ENCODE assay signal across 9 cellular contexts in the genomic region with DNA sequence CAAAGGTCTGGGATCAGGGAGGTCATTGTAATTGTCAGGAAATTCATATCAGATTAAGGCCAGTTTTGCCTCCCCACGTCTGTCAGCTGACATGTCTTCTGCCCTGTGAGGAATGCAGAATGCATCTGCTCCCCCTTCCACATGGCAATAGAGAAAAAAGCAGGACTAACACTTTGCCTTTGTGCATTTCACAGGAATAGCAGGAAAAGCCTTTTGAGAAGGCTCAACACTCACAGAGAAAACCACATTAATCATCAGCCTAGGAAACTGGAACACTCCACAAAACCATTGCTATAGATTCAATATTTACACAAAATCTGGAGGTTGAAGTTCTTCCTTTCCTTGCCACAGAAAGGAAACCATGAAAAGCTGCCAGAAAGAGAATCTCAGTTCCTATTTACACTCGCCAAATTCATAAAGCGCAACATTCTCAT.
DNase-seq lines count a peak whose midpoint lies in the region; ATAC-seq and TF ChIP-seq lines count a peak whose summit lies in the region.
"Had no signal": no experiment of that assay in that cellular context is flagged by ENCODE, and none has a peak within 500 bp of the region (broad histone marks: within the 10 kb centered on the region; RNA-seq: fewer than 3 reads in every experiment).

No MANE protein-coding gene starts in this region.

- H3K27me3 Mint-ChIP-seq in endothelial cell (ENCODE audit: unreplicated experiment): peaks cover 3% of the 10 kb centered on the region

- no peaks in the 10 kb centered on the region for H3K36me3 ChIP-seq in BLaER1
- H3K36me3 ChIP-seq in Karpas-422 (ENCODE audit: insufficient read depth, low read length): no peaks in the 10 kb centered on the region
- H3K36me3 ChIP-seq in gastrocnemius medialis: no peaks in the 10 kb centered on the region
- H3K36me3 ChIP-seq in prostate gland: no peaks in the 10 kb centered on the region

- H3K9me3 ChIP-seq in BLaER1 (no peaks in the 10 kb centered on the region), Karpas-422 (ENCODE audit: low read length) (no peaks in the 10 kb centered on the region), gastrocnemius medialis (no peaks in the 10 kb centered on the region), prostate gland (no peaks in the 10 kb centered on the region)

- no peak overlapping the region for H3K4me3 ChIP-seq in BLaER1
- H3K4me3 ChIP-seq in Karpas-422 (ENCODE audit: low read length): no peak overlapping the region
- no peak overlapping the region for H3K4me3 ChIP-seq in gastrocnemius medialis
- H3K4me3 ChIP-seq in prostate gland: no peak overlapping the region

- H3K36me3 Mint-ChIP-seq in endothelial cell (ENCODE audit: low read depth, unreplicated experiment): no peaks in the 10 kb centered on the region
- H3K36me3 Mint-ChIP-seq: CD8-positive, alpha-beta memory T cell had no signal

- peak overlapping the region; percentile 41 for H3K27ac Mint-ChIP-seq in endothelial cell (ENCODE audit: unreplicated experiment)
- H3K27ac Mint-ChIP-seq: CD8-positive, alpha-beta memory T cell had no signal

- no peaks in the 10 kb centered on the region for H3K9me3 Mint-ChIP-seq in endothelial cell (ENCODE audit: unreplicated experiment)
- H3K9me3 Mint-ChIP-seq: CD8-positive, alpha-beta memory T cell had no signal

- WGBS in prostate gland: 49% methylated on average over 3 of the region's 3 CpGs

- H3K79me2 ChIP-seq in Karpas-422 (ENCODE audit: low read length): no peaks in the 10 kb centered on the region

- DNase-seq in endothelial cell (ENCODE audit: low spot score) (no peak), NCI-H526 (lab: John Stamatoyannopoulos, UW) (no peak), Karpas-422 (no peak), gastrocnemius medialis (no peak), prostate gland (ENCODE audit: low spot score) (no peak)
- DNase-seq: CD8-positive, alpha-beta memory T cell had no signal

- no peaks in the 10 kb centered on the region for H3K9me2 ChIP-seq in Karpas-422 (replicated peaks; ENCODE audit: insufficient read depth, low read length)

- TF ChIP-seq CTCF in endothelial cell (IDR thresholded peaks at IDR 0.05; ENCODE audit: unreplicated experiment) (no peak), gastrocnemius medialis (IDR thresholded peaks at IDR 0.05 in 4 of 5, conservative IDR thresholded peaks at IDR 0.05 in 1 of 5) (no peak), prostate gland (IDR thresholded peaks at IDR 0.05) (no peak)

- H3K27ac ChIP-seq in BLaER1 (no peak overlapping the region), Karpas-422 (ENCODE audit: low read length) (no peak overlapping the region), gastrocnemius medialis (no peak overlapping the region), prostate gland (no peak overlapping the region)

- H3K4me1 Mint-ChIP-seq in endothelial cell (ENCODE audit: unreplicated experiment): peaks cover 36% of the 10 kb centered on the region
- H3K4me1 Mint-ChIP-seq: CD8-positive, alpha-beta memory T cell had no signal

- H4K20me1 ChIP-seq in BLaER1 (no peaks in the 10 kb centered on the region), Karpas-422 (ENCODE audit: insufficient read depth, low read depth, low read length) (no peaks in the 10 kb centered on the region)

- in situ Hi-C loops in gastrocnemius medialis (cut with MboI; ENCODE audit: low sequenced_read_pairs in 4 of 4): no loop called here

- TF ChIP-seq POLR2A in gastrocnemius medialis (IDR thresholded peaks at IDR 0.05) (no peak), prostate gland (IDR thresholded peaks at IDR 0.05) (no peak)

- ATAC-seq in GM19452 (IDR thresholded peaks at IDR 0.05; ENCODE audit: unreplicated experiment): peak; percentile 44
- ATAC-seq in HG03575 (IDR thresholded peaks at IDR 0.05; ENCODE audit: extremely low read depth, insufficient number of reproducible peaks, low FRiP score, unreplicated experiment): peak; percentile 19
- ATAC-seq in gastrocnemius medialis: no peak

- no peak overlapping the region for H2AFZ ChIP-seq in Karpas-422 (ENCODE audit: low read length)

- intact Hi-C loops in gastrocnemius medialis (cut with DNase I; ENCODE audit: low total_unique reads) (no loop called here), prostate gland (cut with DNase I) (no loop called here)

- H3K4me2 ChIP-seq in BLaER1 (peak overlapping the region; percentile 65), Karpas-422 (ENCODE audit: low read depth, low read length, poor library complexity, severe bottlenecking) (no peak overlapping the region)

- H3K27me3 ChIP-seq in BLaER1 (no peaks in the 10 kb centered on the region; the same call in 1 of the 2 replicates), Karpas-422 (ENCODE audit: low read length) (no peaks in the 10 kb centered on the region), gastrocnemius medialis (no peaks in the 10 kb centered on the region), prostate gland (replicated peaks; ENCODE audit: insufficient read depth) (no peaks in the 10 kb centered on the region)

- no peak overlapping the region; the same call in 1 of the 2 replicates for H3K9ac ChIP-seq in BLaER1
- no peak overlapping the region for H3K9ac ChIP-seq in Karpas-422 (ENCODE audit: low read length)

- H3K4me3 Mint-ChIP-seq in endothelial cell (ENCODE audit: unreplicated experiment): no peak overlapping the region
- H3K4me3 Mint-ChIP-seq: CD8-positive, alpha-beta memory T cell had no signal

- peaks cover 14% of the 10 kb centered on the region for H3K4me1 ChIP-seq in BLaER1
- peaks cover 10% of the 10 kb centered on the region for H3K4me1 ChIP-seq in Karpas-422 (ENCODE audit: low read length)
- peaks cover 4 to 20% of the 10 kb centered on the region in 2 donors for H3K4me1 ChIP-seq in gastrocnemius medialis
- H3K4me1 ChIP-seq in prostate gland (replicated peaks): no peaks in the 10 kb centered on the region

Comparison
In these comparisons a context has a peak if more than half of its experiments do, and no peak if none do; other contexts are left out.
1. ATAC-seq: peak in GM19452 (single experiment) and HG03575 (single experiment); none in gastrocnemius medialis (0 of 2).